17 cellular contexts compared by ENCODE assay signal in the genomic region with DNA sequence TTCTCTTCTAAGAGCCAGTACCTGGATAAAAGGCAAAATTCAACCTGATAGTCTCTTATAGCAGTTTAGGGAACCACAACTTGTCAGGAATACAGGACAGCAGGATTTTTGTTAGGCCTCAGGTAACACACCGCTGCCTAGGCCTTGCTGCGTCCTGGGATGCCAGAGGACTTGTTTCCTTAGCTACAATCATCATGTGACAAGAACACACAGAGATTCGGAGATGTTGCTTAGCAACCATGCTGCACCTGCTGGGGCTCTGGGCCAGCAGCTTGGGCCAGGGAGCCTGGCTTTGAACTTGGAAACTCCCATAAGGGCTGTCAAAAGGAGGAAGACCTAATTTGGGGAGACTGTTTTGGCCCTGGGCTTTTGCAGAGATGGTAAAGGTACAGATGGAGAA. TPM values are rescaled to one million over a fixed set of nuclear protein-coding genes. Genes with fewer than 3 reads are reported as not detected.
A peak's percentile ranks its signal among the peaks of the same experiment; 100 is the strongest.
DNase-seq lines count a peak whose midpoint lies in the region; ATAC-seq, FAIRE-seq and TF ChIP-seq lines count a peak whose summit lies in the region.
"Had no signal": no experiment of that assay in that cellular context is flagged by ENCODE, and none has a peak within 500 bp of the region (broad histone marks: within the 10 kb centered on the region; RNA-seq: fewer than 3 reads in every experiment).

No MANE protein-coding gene starts in this region.

- H3K9me1 ChIP-seq in K562 (ENCODE audit: control insufficient read depth, insufficient read depth, low read length): no peaks in the 10 kb centered on the region

- TF ChIP-seq CTCF in HepG2 (CRISPR knock-in tag; IDR thresholded peaks at IDR 0.05) (no peak), right lobe of liver (IDR thresholded peaks at IDR 0.05) (no peak), K562 (IDR thresholded peaks at IDR 0.05 in 2 of 3, conservative IDR thresholded peaks at IDR 0.05 in 1 of 3; ENCODE audit: insufficient read depth in 2 of 3, low read depth in 1 of 3, low read length in 3 of 3) (no peak), chondrocyte (IDR thresholded peaks at IDR 0.05) (no peak), brain microvascular endothelial cell (IDR thresholded peaks at IDR 0.05; ENCODE audit: low read depth, low read length, missing control alignments) (no peak)

- TF ChIP-seq RAD21 in HepG2 (CRISPR knock-in tag; IDR thresholded peaks at IDR 0.05): no peak
- TF ChIP-seq RAD21 in K562 (CRISPR knock-in tag; conservative IDR thresholded peaks at IDR 0.05 in 1 of 2, IDR thresholded peaks at IDR 0.05 in 1 of 2): no peak

- TF ChIP-seq EP300 in HepG2 (IDR thresholded peaks at IDR 0.05; ENCODE audit: low read depth in 2 of 2, low read length in 2 of 2) (no peak), HepG2 (CRISPR knock-in tag; IDR thresholded peaks at IDR 0.05; ENCODE audit: borderline replicate concordance) (no peak), K562 (IDR thresholded peaks at IDR 0.05; ENCODE audit: low read length) (no peak)

- H3K27me3 Mint-ChIP-seq in chondrocyte (ENCODE audit: low read depth): peaks cover 34% of the 10 kb centered on the region
- H3K27me3 Mint-ChIP-seq in activated CD4-positive, alpha-beta T cell treated with anti-CD3 and anti-CD28 coated beads for 36 hours: peaks cover 6% of the 10 kb centered on the region

- BruUV-seq in HepG2 (replicated peaks; lab: Mats Ljungman, UMichigan) (no TSS peak), K562 (replicated peaks; lab: Mats Ljungman, UMichigan) (no TSS peak)

- H3K36me3 Mint-ChIP-seq in chondrocyte (ENCODE audit: low read depth): no peaks in the 10 kb centered on the region
- H3K36me3 Mint-ChIP-seq in activated CD4-positive, alpha-beta T cell treated with anti-CD3 and anti-CD28 coated beads for 36 hours (ENCODE audit: low read depth): no peaks in the 10 kb centered on the region
- H3K36me3 Mint-ChIP-seq: CD4-positive, alpha-beta memory T cell had no signal

- POLR2A ChIA-PET in HepG2 (lab: Yijun Ruan, JAX) (no interaction called here), K562 (lab: Yijun Ruan, JAX) (interaction anchor here (1.7 kb wide), 1 partner anchor 12 kb away, joined by 6 read pairs; no protein-coding TSS in a partner anchor)
- POLR2A ChIA-PET in activated CD4-positive, alpha-beta T cell treated with anti-CD3 and anti-CD28 coated beads for 36 hours (lab: Charles Lee): no interaction called here

- H3K79me2 ChIP-seq in HepG2 (ENCODE audit: insufficient read depth, low read length): no peaks in the 10 kb centered on the region
- H3K79me2 ChIP-seq in K562 (ENCODE audit: control insufficient read depth, insufficient read depth, low read length): no peaks in the 10 kb centered on the region
- H3K79me2 ChIP-seq in Karpas-422 (ENCODE audit: low read length): no peaks in the 10 kb centered on the region

- H3K27me3 ChIP-seq in HepG2 (ENCODE audit: control insufficient read depth in 1 of 2, insufficient read depth in 2 of 2, low read length in 2 of 2) (0 out of 5 replicates have a peak, but pooled peaks cover 0 to 1% of the 10 kb centered on the region in 2 experiments), right lobe of liver (no peaks in the 10 kb centered on the region), K562 (ENCODE audit: control insufficient read depth in 2 of 2, insufficient read depth in 2 of 2, low read length in 2 of 2) (peaks cover 6 to 8% of the 10 kb centered on the region in 2 experiments; a peak in 3 of 5 replicates), Karpas-422 (ENCODE audit: low read length) (no peaks in the 10 kb centered on the region), brain microvascular endothelial cell (replicated peaks) (no peaks in the 10 kb centered on the region)
- H3K27me3 ChIP-seq: Peyer's patch had no signal

- no peak overlapping the region for H3K27ac ChIP-seq in HepG2 (ENCODE audit: extremely low read length, insufficient read depth, low read length)
- no peak overlapping the region for H3K27ac ChIP-seq in right lobe of liver
- H3K27ac ChIP-seq in K562 (ENCODE audit: extremely low read depth, low read depth, low read length): no peak overlapping the region
- H3K27ac ChIP-seq in Karpas-422 (ENCODE audit: low read length): no peak overlapping the region
- H3K27ac ChIP-seq in brain microvascular endothelial cell: no peak overlapping the region
- H3K27ac ChIP-seq: heart right ventricle, Peyer's patch had no signal

- no peak overlapping the region for H3K27ac Mint-ChIP-seq in chondrocyte (ENCODE audit: unreplicated experiment)
- H3K27ac Mint-ChIP-seq in activated CD4-positive, alpha-beta T cell treated with anti-CD3 and anti-CD28 coated beads for 36 hours: no peak overlapping the region
- H3K27ac Mint-ChIP-seq: activated naive CD4-positive, alpha-beta T cell treated with anti-CD3 and anti-CD28 coated beads for 36 hours; CD4-positive, alpha-beta memory T cell had no signal

- no peaks in the 10 kb centered on the region for H3K36me3 ChIP-seq in HepG2 (replicated peaks in 1 of 2; ENCODE audit: control insufficient read depth in 1 of 2, insufficient read depth in 2 of 2, low read length in 2 of 2)
- no peaks in the 10 kb centered on the region for H3K36me3 ChIP-seq in right lobe of liver
- no peaks in the 10 kb centered on the region for H3K36me3 ChIP-seq in K562 (ENCODE audit: control insufficient read depth, insufficient read depth, low read length)
- no peaks in the 10 kb centered on the region for H3K36me3 ChIP-seq in Karpas-422 (ENCODE audit: insufficient read depth, low read length)
- H3K36me3 ChIP-seq in brain microvascular endothelial cell (replicated peaks): no peaks in the 10 kb centered on the region
- H3K36me3 ChIP-seq: heart right ventricle, Peyer's patch had no signal

- H3K9me3 Mint-ChIP-seq in chondrocyte (ENCODE audit: low read depth): no peaks in the 10 kb centered on the region
- no peaks in the 10 kb centered on the region for H3K9me3 Mint-ChIP-seq in activated CD4-positive, alpha-beta T cell treated with anti-CD3 and anti-CD28 coated beads for 36 hours (ENCODE audit: low read depth)
- H3K9me3 Mint-ChIP-seq: activated naive CD4-positive, alpha-beta T cell treated with anti-CD3 and anti-CD28 coated beads for 36 hours; CD4-positive, alpha-beta memory T cell had no signal

- DNase-seq in HepG2 (ENCODE audit: low spot score) (no peak), right lobe of liver (no peak), NCI-H2196 treated with DMSO at 0.1 percent for 48 hours (lab: John Stamatoyannopoulos, UW; ENCODE audit: unreplicated experiment) (peak; percentile 86), K562 (ENCODE audit: extremely low read depth in 1 of 4, low spot score in 3 of 4) (no peak), chondrocyte (ENCODE audit: low spot score) (no peak), Karpas-422 (no peak), brain microvascular endothelial cell (no peak)
- no peak for DNase-seq in activated CD4-positive, alpha-beta T cell treated with anti-CD3 and anti-CD28 coated beads for 36 hours
- DNase-seq: activated naive CD4-positive, alpha-beta T cell treated with anti-CD3 and anti-CD28 coated beads for 36 hours; CD4-positive, alpha-beta memory T cell; GF-D8; kidney glomerular epithelial cell; NCI-H446 treated with DMSO at 0.1 percent for 48 hours; Peyer's patch; T-helper 1 cell had no signal

- no peak overlapping the region for H3K4me3 Mint-ChIP-seq in chondrocyte (ENCODE audit: unreplicated experiment)
- H3K4me3 Mint-ChIP-seq in activated CD4-positive, alpha-beta T cell treated with anti-CD3 and anti-CD28 coated beads for 36 hours: no peak overlapping the region
- H3K4me3 Mint-ChIP-seq: activated naive CD4-positive, alpha-beta T cell treated with anti-CD3 and anti-CD28 coated beads for 36 hours had no signal

- ATAC-seq in HepG2 (no peak), right lobe of liver (no peak), K562 (no peak)
- no peak for ATAC-seq in activated CD4-positive, alpha-beta T cell treated with anti-CD3 and anti-CD28 coated beads for 36 hours
- ATAC-seq: activated CD4-positive, CD25-positive, alpha-beta regulatory T cell treated with anti-CD3 and anti-CD28 coated beads, Interleukin-2, amount 50 U/mL, for 24 hours; heart right ventricle had no signal

- H3K9ac ChIP-seq in HepG2 (ENCODE audit: insufficient read depth, low read depth, low read length) (no peak overlapping the region), K562 (ENCODE audit: insufficient read depth in 1 of 2, low read depth in 2 of 2, low read length in 2 of 2) (no peak overlapping the region), Karpas-422 (ENCODE audit: low read length) (no peak overlapping the region)

- H4K20me1 ChIP-seq in HepG2 (ENCODE audit: insufficient read depth, low read length): no peaks in the 10 kb centered on the region
- no peaks in the 10 kb centered on the region for H4K20me1 ChIP-seq in K562 (replicated peaks; ENCODE audit: control insufficient read depth, insufficient read depth, low read length)
- H4K20me1 ChIP-seq in Karpas-422 (ENCODE audit: insufficient read depth, low read depth, low read length): no peaks in the 10 kb centered on the region

- intact Hi-C loops in HepG2 (cut with micrococcal nuclease; ENCODE audit: unreplicated experiment): no loop called here
- intact Hi-C loops in right lobe of liver (cut with DNase I): no loop called here
- intact Hi-C loops in K562 (cut with micrococcal nuclease): no loop called here
- intact Hi-C loops in activated CD4-positive, alpha-beta T cell treated with anti-CD3 and anti-CD28 coated beads for 36 hours (cut with DNase I, micrococcal nuclease): no loop called here

- WGBS in HepG2 (ENCODE audit: low lambda C conversion rate): 19% methylated on average over 3 of the region's 3 CpGs
- WGBS in right lobe of liver (ENCODE audit: insufficient coverage, low coverage, low lambda C conversion rate, missing lambda C conversion rate): 75% methylated on average over 3 of the region's 3 CpGs
- WGBS in K562 (ENCODE audit: insufficient coverage, low coverage, missing lambda C conversion rate): 2% methylated on average over 3 of the region's 3 CpGs

- H2AFZ ChIP-seq in HepG2 (ENCODE audit: low read length): no peak overlapping the region
- H2AFZ ChIP-seq in K562 (ENCODE audit: low read depth, low read length): no peak overlapping the region
- no peak overlapping the region for H2AFZ ChIP-seq in Karpas-422 (ENCODE audit: low read length)

- H3K9me3 ChIP-seq in HepG2 (ENCODE audit: low read length) (no peaks in the 10 kb centered on the region), right lobe of liver (no peaks in the 10 kb centered on the region), K562 (replicated peaks; ENCODE audit: control insufficient read depth, insufficient read depth, low read depth, low read length) (no peaks in the 10 kb centered on the region), Karpas-422 (ENCODE audit: low read length) (no peaks in the 10 kb centered on the region)
- H3K9me3 ChIP-seq: heart right ventricle, Peyer's patch had no signal

- H3K4me3 ChIP-seq in HepG2 (replicated peaks in 1 of 3; ENCODE audit: insufficient read depth in 1 of 3, low read depth in 2 of 3, low read length in 3 of 3) (no peak overlapping the region), right lobe of liver (no peak overlapping the region), K562 (no peak overlapping the region), Karpas-422 (ENCODE audit: low read length) (no peak overlapping the region), brain microvascular endothelial cell (ENCODE audit: low read depth, low read length) (no peak overlapping the region)
- H3K4me3 ChIP-seq: heart right ventricle, Peyer's patch had no signal

- no peaks in the 10 kb centered on the region for H3K9me2 ChIP-seq in Karpas-422 (replicated peaks; ENCODE audit: insufficient read depth, low read length)

- in situ Hi-C loops in HepG2 (cut with HindIII; ENCODE audit: extremely low pct_ligation_motif_present, low pct_unique_long_range_greater_than_20kb): no loop called here
- in situ Hi-C loops in K562 (cut with MboI): no loop called here
- in situ Hi-C loops in brain microvascular endothelial cell (cut with HindIII; ENCODE audit: low pct_ligation_motif_present, low sequenced_read_pairs): no loop called here

- no peaks in the 10 kb centered on the region for H3K4me1 Mint-ChIP-seq in chondrocyte (ENCODE audit: low read depth)
- no peaks in the 10 kb centered on the region for H3K4me1 Mint-ChIP-seq in activated CD4-positive, alpha-beta T cell treated with anti-CD3 and anti-CD28 coated beads for 36 hours

- H3K4me1 ChIP-seq in HepG2 (ENCODE audit: insufficient read depth, low read length) (peaks cover 10% of the 10 kb centered on the region), right lobe of liver (no peaks in the 10 kb centered on the region), K562 (replicated peaks in 1 of 2; ENCODE audit: control insufficient read depth in 2 of 2, insufficient read depth in 2 of 2, low read length in 2 of 2) (peaks cover 0 to 4% of the 10 kb centered on the region in 2 experiments; a peak in 2 of 5 replicates), Karpas-422 (ENCODE audit: low read length) (peaks cover 14% of the 10 kb centered on the region)
- H3K4me1 ChIP-seq: heart right ventricle, Peyer's patch had no signal

- TF ChIP-seq POLR2A in HepG2 (IDR thresholded peaks at IDR 0.05; ENCODE audit: insufficient read depth in 1 of 2, low read depth in 2 of 2, low read length in 2 of 2) (no peak), right lobe of liver (IDR thresholded peaks at IDR 0.05) (no peak), K562 (conservative IDR thresholded peaks at IDR 0.05) (no peak)

- H3K4me2 ChIP-seq in HepG2 (ENCODE audit: low read depth, low read length) (no peak overlapping the region), K562 (ENCODE audit: insufficient read depth, low read length) (no peak overlapping the region), Karpas-422 (ENCODE audit: low read depth, low read length, poor library complexity, severe bottlenecking) (no peak overlapping the region)

- CTCF ChIA-PET in HepG2 (lab: Yijun Ruan, JAX; ENCODE audit: low intra/inter-chr PET ratio, low total read pairs): no interaction called here
- CTCF ChIA-PET in K562 (lab: Yijun Ruan, JAX; ENCODE audit: low intra/inter-chr PET ratio): no interaction called here
- CTCF ChIA-PET in activated CD4-positive, alpha-beta T cell treated with anti-CD3 and anti-CD28 coated beads for 36 hours (lab: Charles Lee): no interaction called here

- no peak for FAIRE-seq in HepG2 (lab: Jason Lieb, UNC)
- no peak for FAIRE-seq in K562 (lab: Jason Lieb, UNC)

RNA-seq across cellular contexts. Expression of gene CHD6, which starts 36.1 kb away (rescaled TPM):
- total RNA-seq in HepG2 (2016; rRNA removed; fragmentation: Illumina TruSeq; extraction: Trizol) (33.9 and 52.0 TPM in 2 replicates), right lobe of liver (10 to 100 TPM in 5 of 6 experiments, 1 to 10 TPM in 1; 9.3 to 24.1 (median 16.6) TPM), K562 (2014; rRNA removed) (12.8 and 13.3 TPM in 2 replicates), K562 (2014; rRNA removed; fragmentation: Illumina TruSeq; extraction: Trizol) (24.2 and 31.3 TPM in 2 replicates), K562 (2015; rRNA removed; fragmentation: Illumina TruSeq; extraction: Trizol) (18.9 and 21.6 TPM in 2 replicates), K562 (2021) (19.8 and 22.5 TPM in 2 replicates), chondrocyte (29.9 to 39.7 TPM (median 34.4 TPM) in 3 replicates)
- total RNA-seq in HepG2 (2016; cell fraction: cytosol; rRNA removed; fragmentation: Illumina TruSeq; extraction: Trizol; ENCODE audit: low read depth): 383 and 424 TPM in 2 replicates
- total RNA-seq in HepG2 (2016; cell fraction: insoluble cytoplasmic fraction; rRNA removed; fragmentation: Illumina TruSeq; extraction: Trizol): 30.5 and 56.1 TPM in 2 replicates
- 103 and 120 TPM in 2 replicates for total RNA-seq in HepG2 (2016; cell fraction: membrane; rRNA removed; fragmentation: Illumina TruSeq; extraction: Trizol)
- 105 and 132 TPM in 2 replicates for total RNA-seq in HepG2 (2016; cell fraction: nucleus; rRNA removed; fragmentation: Illumina TruSeq; extraction: Trizol)
- polyA plus RNA-seq in HepG2 (2011; rRNA removed) (14.0 and 14.4 TPM in 2 replicates), K562 (2011; rRNA removed) (15.0 and 16.4 TPM in 2 replicates), K562 (2014; fragmentation: Illumina TruSeq; extraction: Trizol) (10.8 and 11.4 TPM in 2 replicates), K562 (2014; fragmentation: Nextera tagmentation; extraction: Ambion mirVana) (10 to 100 TPM in 1 of 2 experiments, 1 to 10 TPM in 1; 3.9 to 10.9 TPM), K562 (2014; rRNA removed) (8.5 and 9.0 TPM in 2 replicates)
- 6.8 and 8.2 TPM in 2 replicates for polyA plus RNA-seq in HepG2 (2011; cell fraction: cytosol; rRNA removed)
- 66.8 and 70.6 TPM in 2 replicates for polyA plus RNA-seq in HepG2 (2011; cell fraction: nucleus; rRNA removed)
- 21.8 and 27.4 TPM in 2 replicates for polyA plus RNA-seq in HepG2 (2012)
- polyA plus RNA-seq in HepG2 (2016; cell fraction: cytosol; fragmentation: Illumina TruSeq; extraction: Trizol; ENCODE audit: low read depth): 0.45 and 0.47 TPM in 2 replicates
- polyA plus RNA-seq in HepG2 (2016; cell fraction: insoluble cytoplasmic fraction; fragmentation: Illumina TruSeq; extraction: Trizol; ENCODE audit: low read depth): 8.5 and 8.8 TPM in 2 replicates
- 0.95 and 1.2 TPM in 2 replicates for polyA plus RNA-seq in HepG2 (2016; cell fraction: membrane; fragmentation: Illumina TruSeq; extraction: Trizol; ENCODE audit: low read depth)
- 53.6 and 57.4 TPM in 2 replicates for polyA plus RNA-seq in HepG2 (2016; cell fraction: nucleus; fragmentation: Illumina TruSeq; extraction: Trizol; ENCODE audit: insufficient read depth, low read depth)
- polyA minus RNA-seq in HepG2 (2011; rRNA and poly(A)+ RNA removed; ENCODE audit: low replicate concordance): 24.1 and 40.6 TPM in 2 replicates
- polyA minus RNA-seq in HepG2 (2011; cell fraction: cytosol; rRNA and poly(A)+ RNA removed): 16.1 and 19.3 TPM in 2 replicates
- 257 and 299 TPM in 2 replicates for polyA minus RNA-seq in HepG2 (2011; cell fraction: nucleus; rRNA and poly(A)+ RNA removed)
- 59.5 and 192 TPM in 2 replicates for total RNA-seq in K562 (2011; cell fraction: chromatin; rRNA removed; ENCODE audit: low replicate concordance)
- 37.7 and 41.8 TPM in 2 replicates for total RNA-seq in K562 (2011; cell fraction: nucleolus; rRNA removed)
- total RNA-seq in K562 (2011; cell fraction: nucleoplasm; rRNA removed): 62.7 and 85.0 TPM in 2 replicates
- 4.9 and 9.2 TPM in 2 replicates for polyA plus RNA-seq in K562 (2011; cell fraction: cytosol; rRNA removed)
- 81.7 and 82.2 TPM in 2 replicates for polyA plus RNA-seq in K562 (2011; cell fraction: nucleus; rRNA removed)
- 7.4 and 11.0 TPM in 2 replicates for polyA plus RNA-seq in K562 (2012)
- 61.9 and 104 TPM in 2 replicates for polyA minus RNA-seq in K562 (2011; rRNA and poly(A)+ RNA removed)
- polyA minus RNA-seq in K562 (2011; cell fraction: cytosol; rRNA and poly(A)+ RNA removed): 13.1 and 16.2 TPM in 2 replicates
- polyA minus RNA-seq in K562 (2011; cell fraction: nucleus; rRNA and poly(A)+ RNA removed): 78.5 and 164 TPM in 2 replicates
- total RNA-seq in activated CD4-positive, alpha-beta T cell treated with anti-CD3 and anti-CD28 coated beads for 36 hours: 10 to 100 TPM; 30.2 to 34.0 TPM
- total RNA-seq in Karpas-422 (2014; rRNA removed; shearing (Covaris generic); ENCODE audit: low replicate concordance): 19.5 and 25.3 TPM in 2 replicates

Comparison
In these comparisons a context has a peak if more than half of its experiments do, and no peak if none do; other contexts are left out.
1. Of the 241 proteins assayed by ChIP-seq in both HepG2 and K562: peak only in HepG2: none; only in K562: none; in both: RFX1; in neither: 240.